ENCODE assay signal across 16 cellular contexts in the genomic region with DNA sequence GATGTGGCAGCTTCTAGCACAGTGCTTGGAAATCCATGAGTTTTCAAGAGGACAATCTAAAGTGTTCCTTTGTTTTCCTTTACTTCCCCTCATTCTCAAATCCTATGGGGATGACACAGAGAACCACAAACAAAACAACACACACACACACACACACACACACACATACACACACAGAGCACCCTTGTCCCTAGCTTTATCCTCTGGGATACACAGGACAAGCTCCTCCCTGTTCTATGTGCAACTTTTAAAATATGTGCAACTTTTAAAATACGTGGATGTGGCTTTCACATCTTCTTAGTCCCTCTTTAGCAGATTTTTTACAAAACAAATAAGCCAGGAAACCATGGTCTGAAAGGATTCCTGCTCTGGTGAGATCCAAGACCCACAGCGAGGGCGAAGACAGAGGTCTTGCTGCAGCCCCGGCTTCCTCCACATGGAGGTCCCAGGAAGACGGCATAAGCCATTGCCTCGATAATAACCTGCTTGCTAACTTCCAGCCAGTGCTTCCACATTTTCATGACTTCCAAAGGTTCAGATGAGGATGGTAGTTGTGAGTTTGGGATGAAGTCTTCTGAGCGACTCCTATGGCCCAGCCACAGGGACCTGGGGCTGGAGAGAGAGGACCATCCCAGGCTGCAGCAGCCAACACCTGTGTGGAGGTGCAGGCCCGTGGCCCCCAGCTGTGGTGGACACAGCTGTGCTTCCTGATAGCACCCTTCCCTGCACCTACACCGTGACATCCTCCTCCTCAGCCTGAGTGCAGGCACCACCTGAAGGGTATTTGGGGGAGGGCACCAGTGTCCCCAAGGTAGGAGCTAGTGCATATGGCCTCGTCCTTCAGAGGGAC.
DNase-seq lines count a peak whose midpoint lies in the region; ATAC-seq, FAIRE-seq and TF ChIP-seq lines count a peak whose summit lies in the region.
"Had no signal": no experiment of that assay in that cellular context is flagged by ENCODE, and none has a peak within 500 bp of the region (broad histone marks: within the 10 kb centered on the region; RNA-seq: fewer than 3 reads in every experiment).

No MANE protein-coding gene starts in this region.

- WGBS in H1 (ENCODE audit: extremely low coverage in 1 of 2, insufficient coverage in 1 of 2, insufficient read length in 1 of 2, insufficient replicate concordance in 2 of 2, low coverage in 1 of 2, low lambda C conversion rate in 2 of 2, missing lambda C conversion rate in 1 of 2), 2 experiments: 95% methylated on average over 10 of the region's 10 CpGs; no CpG with 5 or more reads in 1 of the 2 experiments

- H3K36me3 Mint-ChIP-seq in natural killer cell treated with Interleukin-12 subunit alpha and Interleukin-12 subunit beta and Interleukin-15 and Interleukin-18, amount 100 ng/mL, for 72 hours: no peaks in the 10 kb centered on the region
- no peaks in the 10 kb centered on the region for H3K36me3 Mint-ChIP-seq in natural killer cell
- H3K36me3 Mint-ChIP-seq in mesothelial cell of epicardium: no peaks in the 10 kb centered on the region
- H3K36me3 Mint-ChIP-seq: activated naive CD4-positive, alpha-beta T cell treated with anti-CD3 and anti-CD28 coated beads, Interleukin-2, amount 50 U/mL, for 24 hours had no signal

- H3K56ac ChIP-seq in H1 (replicated peaks; ENCODE audit: insufficient read length, low read depth, low read length): no peak overlapping the region

- no peak overlapping the region; the same call in 1 of the 2 replicates for H4K8ac ChIP-seq in H1 (ENCODE audit: extremely low read depth, insufficient read depth, low read length)

- H3K79me2 ChIP-seq in H1 (ENCODE audit: control insufficient read depth in 1 of 2, insufficient read depth in 2 of 2, low read length in 2 of 2): no peaks in the 10 kb centered on the region
- H3K79me2 ChIP-seq: parathyroid adenoma had no signal

- CTCF ChIA-PET in H1 (lab: Charles Lee; ENCODE audit: partially characterized antibody): interaction anchor here (0.7 to 1.0 kb wide), 2 partner anchors 33 to 96 kb away, joined by 3 to 6 read pairs; no protein-coding TSS in a partner anchor

- H3K79me1 ChIP-seq in H1 (ENCODE audit: low read depth, low read length): no peaks in the 10 kb centered on the region

- no peak overlapping the region for H3K14ac ChIP-seq in H1 (ENCODE audit: insufficient read length)

- H3K9me3 ChIP-seq in H1 (ENCODE audit: insufficient read depth in 2 of 2, low read depth in 1 of 2, low read length in 1 of 2) (no peaks in the 10 kb centered on the region), muscle layer of duodenum (ENCODE audit: control insufficient read depth in 1 of 2, low read length in 2 of 2) (no peaks in the 10 kb centered on the region)

- no peak overlapping the region for H2AK5ac ChIP-seq in H1 (ENCODE audit: low read depth, low read length)

- no peak overlapping the region for H3K23ac ChIP-seq in H1 (ENCODE audit: insufficient read length)

- no peaks in the 10 kb centered on the region for H3K27me3 ChIP-seq in H1 (replicated peaks in 1 of 4; ENCODE audit: control insufficient read depth in 3 of 4, extremely low read depth in 1 of 4, insufficient read depth in 3 of 4, low read length in 3 of 4)
- no peaks in the 10 kb centered on the region for H3K27me3 ChIP-seq in muscle layer of duodenum (ENCODE audit: low read depth, low read length)

- no peak for TF ChIP-seq EP300 in H1 (IDR thresholded peaks at IDR 0.05; ENCODE audit: borderline replicate concordance in 1 of 2, low read depth in 2 of 2, low read length in 2 of 2)

- peak overlapping the region; percentile 80 for H3K4me3 Mint-ChIP-seq in natural killer cell treated with Interleukin-12 subunit alpha and Interleukin-12 subunit beta and Interleukin-15 and Interleukin-18, amount 100 ng/mL, for 72 hours
- H3K4me3 Mint-ChIP-seq in natural killer cell (no peak overlapping the region), mesothelial cell of epicardium (no peak overlapping the region)
- H3K4me3 Mint-ChIP-seq: activated CD8-positive, alpha-beta T cell treated with anti-CD3 and anti-CD28 coated beads, Interleukin-2, amount 10 ng/mL, durations not matched to agents 7 days and 5 days; activated naive CD4-positive, alpha-beta T cell treated with anti-CD3 and anti-CD28 coated beads, Interleukin-2, amount 50 U/mL, for 24 hours; central memory CD8-positive, alpha-beta T cell had no signal

- H3K27ac Mint-ChIP-seq in natural killer cell treated with Interleukin-12 subunit alpha and Interleukin-12 subunit beta and Interleukin-15 and Interleukin-18, amount 100 ng/mL, for 72 hours: peak overlapping the region in 1 of 2 donors; percentile 89
- no peak overlapping the region for H3K27ac Mint-ChIP-seq in natural killer cell
- no peak overlapping the region for H3K27ac Mint-ChIP-seq in mesothelial cell of epicardium
- H3K27ac Mint-ChIP-seq: activated naive CD4-positive, alpha-beta T cell treated with anti-CD3 and anti-CD28 coated beads, Interleukin-2, amount 50 U/mL, for 24 hours had no signal

- intact Hi-C loops in natural killer cell (cut with micrococcal nuclease): no loop called here

- H3K4me2 ChIP-seq in H1 (ENCODE audit: insufficient read depth in 1 of 2, low read depth in 2 of 2, low read length in 2 of 2): no peak overlapping the region

- peaks cover 27 to 33% of the 10 kb centered on the region in 2 donors for H3K4me1 Mint-ChIP-seq in natural killer cell treated with Interleukin-12 subunit alpha and Interleukin-12 subunit beta and Interleukin-15 and Interleukin-18, amount 100 ng/mL, for 72 hours (ENCODE audit: low read depth in 2 of 2)
- no peaks in the 10 kb centered on the region for H3K4me1 Mint-ChIP-seq in natural killer cell
- H3K4me1 Mint-ChIP-seq in mesothelial cell of epicardium: peaks cover 4% of the 10 kb centered on the region
- H3K4me1 Mint-ChIP-seq: activated naive CD4-positive, alpha-beta T cell treated with anti-CD3 and anti-CD28 coated beads, Interleukin-2, amount 50 U/mL, for 24 hours; central memory CD8-positive, alpha-beta T cell had no signal

- H3K9ac ChIP-seq in H1 (replicated peaks in 1 of 4; ENCODE audit: extremely low read depth in 1 of 4, low read depth in 3 of 4, low read length in 3 of 4): no peak overlapping the region
- H3K9ac ChIP-seq: parathyroid adenoma had no signal

- H3K27ac ChIP-seq in H1 (ENCODE audit: low read depth, low read length) (no peak overlapping the region), muscle layer of duodenum (ENCODE audit: low read length) (peak overlapping the region; percentile 27)

- no peak for TF ChIP-seq POLR2A in H1 (IDR thresholded peaks at IDR 0.05; ENCODE audit: control extremely low read depth in 1 of 2, low read depth in 2 of 2, low read length in 2 of 2)

- POLR2A ChIA-PET in H1 (lab: Charles Lee; ENCODE audit: partially characterized antibody): no interaction called here

- no peak overlapping the region for H3K4ac ChIP-seq in H1 (replicated peaks; ENCODE audit: insufficient read length, low read depth, low read length)

- no peak overlapping the region for H2AFZ ChIP-seq in H1 (ENCODE audit: low read length)

- H4K91ac ChIP-seq in H1 (replicated peaks; ENCODE audit: insufficient read length, low read length): no peak overlapping the region

- no peak overlapping the region for H2BK5ac ChIP-seq in H1 (ENCODE audit: low read depth, low read length)

- H3K9me3 Mint-ChIP-seq in natural killer cell treated with Interleukin-12 subunit alpha and Interleukin-12 subunit beta and Interleukin-15 and Interleukin-18, amount 100 ng/mL, for 72 hours: no peaks in the 10 kb centered on the region
- H3K9me3 Mint-ChIP-seq in natural killer cell (no peaks in the 10 kb centered on the region), mesothelial cell of epicardium (no peaks in the 10 kb centered on the region)
- H3K9me3 Mint-ChIP-seq: activated naive CD4-positive, alpha-beta T cell treated with anti-CD3 and anti-CD28 coated beads, Interleukin-2, amount 50 U/mL, for 24 hours; central memory CD8-positive, alpha-beta T cell had no signal

- H3K36me3 ChIP-seq in H1 (ENCODE audit: control insufficient read depth in 2 of 4, insufficient read depth in 4 of 4, low read length in 3 of 4) (no peaks in the 10 kb centered on the region), muscle layer of duodenum (ENCODE audit: control insufficient read depth in 1 of 2, insufficient read depth in 2 of 2, low read length in 2 of 2) (no peaks in the 10 kb centered on the region)

- H3K23me2 ChIP-seq in H1 (ENCODE audit: low read depth, low read length): 0 out of 2 replicates have a peak, but pooled peaks cover 2% of the 10 kb centered on the region

- peak overlapping the region; percentile 84; the same call in 1 of the 2 replicates for H2BK12ac ChIP-seq in H1 (ENCODE audit: low read depth, low read length)

- H3K27me3 Mint-ChIP-seq in natural killer cell treated with Interleukin-12 subunit alpha and Interleukin-12 subunit beta and Interleukin-15 and Interleukin-18, amount 100 ng/mL, for 72 hours: peaks cover 0 to 5% of the 10 kb centered on the region in 2 donors
- H3K27me3 Mint-ChIP-seq in natural killer cell (ENCODE audit: low read depth in 2 of 2) (no peaks in the 10 kb centered on the region), mesothelial cell of epicardium (ENCODE audit: low read depth) (peaks cover 1% of the 10 kb centered on the region)

- no peak overlapping the region for H2BK120ac ChIP-seq in H1 (replicated peaks; ENCODE audit: low read depth, low read length)

- no peak for TF ChIP-seq CTCF in natural killer cell (IDR thresholded peaks at IDR 0.05)
- no peak for TF ChIP-seq CTCF in H1 (IDR thresholded peaks at IDR 0.05; ENCODE audit: control extremely low read depth in 1 of 3, insufficient read depth in 1 of 3, low read depth in 1 of 3, low read length in 3 of 3)
- TF ChIP-seq CTCF in mesothelial cell of epicardium (IDR thresholded peaks at IDR 0.05; ENCODE audit: unreplicated experiment): no peak

- H3K4me3 ChIP-seq in H1 (ENCODE audit: extremely low read depth in 1 of 4, insufficient read depth in 2 of 4, low read depth in 3 of 4, low read length in 4 of 4) (no peak overlapping the region), muscle layer of duodenum (ENCODE audit: low read depth in 1 of 2, low read length in 2 of 2) (no peak overlapping the region)

- H2BK15ac ChIP-seq in H1 (ENCODE audit: low read length): 0 out of 2 replicates have a peak overlapping the region, but pooled peaks have one; percentile 29

- no peak for TF ChIP-seq RAD21 in H1 (IDR thresholded peaks at IDR 0.05 in 1 of 2, conservative IDR thresholded peaks at IDR 0.05 in 1 of 2; ENCODE audit: low read depth in 2 of 2, low read length in 2 of 2)

- no peak overlapping the region for H3K18ac ChIP-seq in H1 (ENCODE audit: extremely low read depth, low read length)

- no peaks in the 10 kb centered on the region for H4K20me1 ChIP-seq in H1 (replicated peaks in 1 of 2; ENCODE audit: control insufficient read depth in 1 of 2, insufficient read depth in 2 of 2, low read length in 2 of 2)

- H3K4me1 ChIP-seq in H1 (replicated peaks in 1 of 4; ENCODE audit: control insufficient read depth in 3 of 4, insufficient read depth in 4 of 4, low read length in 3 of 4) (peaks cover 0 to 3% (median 0%) of the 10 kb centered on the region in 4 experiments; a peak in 2 of 7 replicates), muscle layer of duodenum (ENCODE audit: control insufficient read depth in 1 of 2, insufficient read depth in 2 of 2, low read length in 2 of 2) (peaks cover 7 to 13% of the 10 kb centered on the region in 2 donors)

- DNase-seq in natural killer cell treated with Interleukin-12 subunit alpha and Interleukin-12 subunit beta and Interleukin-15 and Interleukin-18, amount 100 ng/mL, for 72 hours (ENCODE audit: low spot score): no peak
- DNase-seq in natural killer cell (no peak), H1 (ENCODE audit: low read depth in 1 of 2, low spot score in 2 of 2) (peak in 1 of 2 experiments; percentile 16), NCI-H1436 treated with DMSO at 0.1 percent for 48 hours (lab: John Stamatoyannopoulos, UW) (no peak), RKO (ENCODE audit: low spot score) (no peak), mesothelial cell of epicardium (ENCODE audit: low spot score in 2 of 2, unreplicated experiment in 2 of 2) (no peak)
- DNase-seq: activated CD8-positive, alpha-beta T cell treated with anti-CD3 and anti-CD28 coated beads, Interleukin-2, amount 10 ng/mL, durations not matched to agents 7 days and 5 days; DMS153; mesendoderm; NCI-H2029; NCI-H69 had no signal

- no peak for ATAC-seq in natural killer cell treated with Interleukin-12 subunit alpha and Interleukin-12 subunit beta and Interleukin-15 and Interleukin-18, amount 100 ng/mL, for 72 hours
- ATAC-seq in natural killer cell (no peak), GM21825 (IDR thresholded peaks at IDR 0.05; ENCODE audit: unreplicated experiment) (no peak)
- ATAC-seq: activated CD8-positive, alpha-beta T cell treated with anti-CD3 and anti-CD28 coated beads, Interleukin-2, amount 10 ng/mL, durations not matched to agents 7 days and 5 days had no signal

- no peak overlapping the region for H2BK20ac ChIP-seq in H1 (ENCODE audit: low read length)

- H4K5ac ChIP-seq in H1 (ENCODE audit: insufficient read length, low read depth, low read length): no peak overlapping the region

- no peak for FAIRE-seq in H1 (lab: Jason Lieb, UNC)
